Comparison of ENCODE assay signal across 9 cellular contexts in the genomic region with DNA sequence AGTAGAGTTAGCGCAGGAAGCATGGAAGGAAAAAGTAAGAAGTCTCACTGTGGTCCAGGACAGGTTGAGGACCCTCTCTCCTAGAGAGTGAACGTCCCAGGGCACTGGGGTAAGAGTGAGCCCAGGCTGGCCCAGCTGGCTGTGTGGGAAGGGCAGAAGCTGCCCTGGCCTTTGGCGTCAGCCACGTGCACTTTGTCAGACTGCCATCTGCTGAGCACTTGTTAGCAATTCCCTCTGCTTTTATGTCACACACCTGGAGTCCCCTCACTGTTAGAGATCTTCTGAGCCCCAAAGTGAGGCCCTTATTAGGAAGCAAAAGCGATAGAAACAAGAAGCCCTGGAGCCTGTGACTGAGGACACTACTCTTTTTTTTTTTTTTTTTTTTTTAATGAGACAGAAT.
DNase-seq lines count a peak whose midpoint lies in the region; ATAC-seq, FAIRE-seq and TF ChIP-seq lines count a peak whose summit lies in the region.
"Had no signal": no experiment of that assay in that cellular context is flagged by ENCODE, and none has a peak within 500 bp of the region (broad histone marks: within the 10 kb centered on the region; RNA-seq: fewer than 3 reads in every experiment).

No MANE protein-coding gene starts in this region.

- no peaks in the 10 kb centered on the region for H3K27me3 ChIP-seq in body of pancreas
- H3K27me3 ChIP-seq in CD4-positive, alpha-beta memory T cell (ENCODE audit: insufficient read depth, low read length): no peaks in the 10 kb centered on the region

- H3K4me3 ChIP-seq in body of pancreas: no peak overlapping the region
- H3K4me3 ChIP-seq in CD4-positive, alpha-beta memory T cell (ENCODE audit: low read length in 2 of 2): no peak overlapping the region

- WGBS in body of pancreas, 2 donors: 46 to 54% methylated on average over 5 of the region's 5 CpGs

- POLR2A ChIA-PET in CD4-positive, alpha-beta memory T cell (lab: Charles Lee; ENCODE audit: partially characterized antibody): no interaction called here

- no peak overlapping the region for H3K27ac Mint-ChIP-seq in activated CD8-positive, alpha-beta memory T cell treated with anti-CD3 and anti-CD28 coated beads, Interleukin-2, amount 10 ng/mL, durations not matched to agents 7 days and 5 days
- no peak overlapping the region for H3K27ac Mint-ChIP-seq in stimulated activated naive B cell treated with anti-CD40 and anti-IgM and Interleukin-4, amounts not matched to agents 10 μg/mL and 1 μg/mL and 100 μg/mL, for 72 hours
- H3K27ac Mint-ChIP-seq in CD4-positive, alpha-beta memory T cell: peak overlapping the region in 1 of 7 donors; percentile 52

- no peak for DNase-seq in activated CD8-positive, alpha-beta memory T cell treated with anti-CD3 and anti-CD28 coated beads, Interleukin-2, amount 10 ng/mL, durations not matched to agents 7 days and 5 days
- DNase-seq in activated CD8-positive, alpha-beta memory T cell treated with anti-CD3 and anti-CD28 coated beads for 24 hours: no peak
- DNase-seq in NCI-H345 (lab: John Stamatoyannopoulos, UW) (peak; percentile 41), body of pancreas (peak; percentile 76 to 85 (median 80)), GM12892 (ENCODE audit: insufficient read length) (no peak), superior temporal gyrus (ENCODE audit: extremely low spot score) (no peak)
- DNase-seq in stimulated activated naive B cell treated with anti-CD40 and anti-IgM and Interleukin-4, amounts not matched to agents 10 μg/mL and 1 μg/mL and 100 μg/mL, for 72 hours: no peak
- DNase-seq in CD4-positive, alpha-beta memory T cell: no peak

- TF ChIP-seq POLR2A in body of pancreas (IDR thresholded peaks at IDR 0.05): no peak
- no peak for TF ChIP-seq POLR2A in GM12892 (IDR thresholded peaks at IDR 0.05; ENCODE audit: low read depth, low read length)

- FAIRE-seq in GM12892 (lab: Jason Lieb, UNC): no peak

- peak in 6 of 7 experiments; percentile 13 to 64 (median 52) for TF ChIP-seq CTCF in body of pancreas (IDR thresholded peaks at IDR 0.05)

- no peaks in the 10 kb centered on the region for H3K36me3 ChIP-seq in body of pancreas (replicated peaks in 1 of 2; ENCODE audit: insufficient read depth in 1 of 2, low read depth in 2 of 2)
- H3K36me3 ChIP-seq in CD4-positive, alpha-beta memory T cell (ENCODE audit: insufficient read depth, low read length): no peaks in the 10 kb centered on the region

- H3K4me3 Mint-ChIP-seq in activated CD8-positive, alpha-beta memory T cell treated with anti-CD3 and anti-CD28 coated beads, Interleukin-2, amount 10 ng/mL, durations not matched to agents 7 days and 5 days: no peak overlapping the region
- H3K4me3 Mint-ChIP-seq in stimulated activated naive B cell treated with anti-CD40 and anti-IgM and Interleukin-4, amounts not matched to agents 10 μg/mL and 1 μg/mL and 100 μg/mL, for 72 hours: no peak overlapping the region
- no peak overlapping the region for H3K4me3 Mint-ChIP-seq in CD4-positive, alpha-beta memory T cell

- peak; percentile 36 for ATAC-seq in activated CD8-positive, alpha-beta memory T cell treated with anti-CD3 and anti-CD28 coated beads, Interleukin-2, amount 10 ng/mL, durations not matched to agents 7 days and 5 days
- ATAC-seq in body of pancreas: peak; percentile 77
- ATAC-seq in stimulated activated naive B cell treated with anti-CD40 and anti-IgM and Interleukin-4, amounts not matched to agents 10 μg/mL and 1 μg/mL and 100 μg/mL, for 72 hours (replicated peaks): peak; percentile 83 to 86

- CTCF ChIA-PET in activated CD8-positive, alpha-beta memory T cell treated with anti-CD3 and anti-CD28 coated beads, Interleukin-2, amount 10 ng/mL, durations not matched to agents 7 days and 5 days (lab: Charles Lee): interaction anchor here (0.7 kb wide), 1 partner anchor 21 kb away, joined by 4 read pairs; no protein-coding TSS in a partner anchor
- CTCF ChIA-PET in CD4-positive, alpha-beta memory T cell (lab: Charles Lee; ENCODE audit: partially characterized antibody): interaction anchor here (0.7 to 4.4 kb wide), 3 partner anchors 99 to 464 kb away, joined by 4 to 22 read pairs (median 7); no protein-coding TSS in a partner anchor

- no peaks in the 10 kb centered on the region for H3K9me3 ChIP-seq in body of pancreas
- H3K9me3 ChIP-seq in CD4-positive, alpha-beta memory T cell (ENCODE audit: control insufficient read depth in 1 of 2, low read length in 2 of 2): no peaks in the 10 kb centered on the region

- intact Hi-C loops in body of pancreas (cut with DNase I): no loop called here
- intact Hi-C loops in CD4-positive, alpha-beta memory T cell (cut with micrococcal nuclease): loop anchor here (1.0 kb wide), 2 partner anchors 147 to 215 kb away; no protein-coding TSS in a partner anchor

- no peaks in the 10 kb centered on the region for H3K4me1 Mint-ChIP-seq in activated CD8-positive, alpha-beta memory T cell treated with anti-CD3 and anti-CD28 coated beads, Interleukin-2, amount 10 ng/mL, durations not matched to agents 7 days and 5 days
- H3K4me1 Mint-ChIP-seq in stimulated activated naive B cell treated with anti-CD40 and anti-IgM and Interleukin-4, amounts not matched to agents 10 μg/mL and 1 μg/mL and 100 μg/mL, for 72 hours: peaks cover 42 to 59% of the 10 kb centered on the region in 2 donors
- H3K4me1 Mint-ChIP-seq in CD4-positive, alpha-beta memory T cell: peaks cover 0 to 10% (median 6%) of the 10 kb centered on the region in 4 donors

- peaks cover 6% of the 10 kb centered on the region for H3K27me3 Mint-ChIP-seq in activated CD8-positive, alpha-beta memory T cell treated with anti-CD3 and anti-CD28 coated beads, Interleukin-2, amount 10 ng/mL, durations not matched to agents 7 days and 5 days
- H3K27me3 Mint-ChIP-seq in stimulated activated naive B cell treated with anti-CD40 and anti-IgM and Interleukin-4, amounts not matched to agents 10 μg/mL and 1 μg/mL and 100 μg/mL, for 72 hours: no peaks in the 10 kb centered on the region
- no peaks in the 10 kb centered on the region for H3K27me3 Mint-ChIP-seq in CD4-positive, alpha-beta memory T cell

- H3K4me1 ChIP-seq in body of pancreas: peaks cover 33% of the 10 kb centered on the region
- H3K4me1 ChIP-seq in CD4-positive, alpha-beta memory T cell (ENCODE audit: insufficient read depth, low read length): no peaks in the 10 kb centered on the region

- H3K36me3 Mint-ChIP-seq in activated CD8-positive, alpha-beta memory T cell treated with anti-CD3 and anti-CD28 coated beads, Interleukin-2, amount 10 ng/mL, durations not matched to agents 7 days and 5 days: no peaks in the 10 kb centered on the region
- H3K36me3 Mint-ChIP-seq in stimulated activated naive B cell treated with anti-CD40 and anti-IgM and Interleukin-4, amounts not matched to agents 10 μg/mL and 1 μg/mL and 100 μg/mL, for 72 hours: no peaks in the 10 kb centered on the region
- no peaks in the 10 kb centered on the region for H3K36me3 Mint-ChIP-seq in CD4-positive, alpha-beta memory T cell

- no peaks in the 10 kb centered on the region for H3K9me3 Mint-ChIP-seq in activated CD8-positive, alpha-beta memory T cell treated with anti-CD3 and anti-CD28 coated beads, Interleukin-2, amount 10 ng/mL, durations not matched to agents 7 days and 5 days (ENCODE audit: low read depth)
- H3K9me3 Mint-ChIP-seq in stimulated activated naive B cell treated with anti-CD40 and anti-IgM and Interleukin-4, amounts not matched to agents 10 μg/mL and 1 μg/mL and 100 μg/mL, for 72 hours: no peaks in the 10 kb centered on the region
- H3K9me3 Mint-ChIP-seq in CD4-positive, alpha-beta memory T cell: no peaks in the 10 kb centered on the region

- peak overlapping the region in 2 of 4 donors; percentile 31 to 82 for H3K27ac ChIP-seq in body of pancreas
- H3K27ac ChIP-seq in CD4-positive, alpha-beta memory T cell (ENCODE audit: low read depth, low read length): no peak overlapping the region
- H3K27ac ChIP-seq: C4-2B had no signal

Comparison
In these comparisons a context has a peak if more than half of its experiments do, and no peak if none do; other contexts are left out.
1. DNase-seq: peak in NCI-H345 (single experiment) and body of pancreas (4 of 4); none in activated CD8-positive, alpha-beta memory T cell treated with anti-CD3 and anti-CD28 coated beads, Interleukin-2, amount 10 ng/mL, durations not matched to agents 7 days and 5 days (single experiment), activated CD8-positive, alpha-beta memory T cell treated with anti-CD3 and anti-CD28 coated beads for 24 hours (single experiment), stimulated activated naive B cell treated with anti-CD40 and anti-IgM and Interleukin-4, amounts not matched to agents 10 μg/mL and 1 μg/mL and 100 μg/mL, for 72 hours (single experiment), GM12892 (single experiment), CD4-positive, alpha-beta memory T cell (0 of 5) and superior temporal gyrus (single experiment).
2. Peak in every context shown above with its lines, with median percentiles within 50 percentile points of each other: ATAC-seq.